1 cellular context compared by ENCODE assay signal in the genomic region with DNA sequence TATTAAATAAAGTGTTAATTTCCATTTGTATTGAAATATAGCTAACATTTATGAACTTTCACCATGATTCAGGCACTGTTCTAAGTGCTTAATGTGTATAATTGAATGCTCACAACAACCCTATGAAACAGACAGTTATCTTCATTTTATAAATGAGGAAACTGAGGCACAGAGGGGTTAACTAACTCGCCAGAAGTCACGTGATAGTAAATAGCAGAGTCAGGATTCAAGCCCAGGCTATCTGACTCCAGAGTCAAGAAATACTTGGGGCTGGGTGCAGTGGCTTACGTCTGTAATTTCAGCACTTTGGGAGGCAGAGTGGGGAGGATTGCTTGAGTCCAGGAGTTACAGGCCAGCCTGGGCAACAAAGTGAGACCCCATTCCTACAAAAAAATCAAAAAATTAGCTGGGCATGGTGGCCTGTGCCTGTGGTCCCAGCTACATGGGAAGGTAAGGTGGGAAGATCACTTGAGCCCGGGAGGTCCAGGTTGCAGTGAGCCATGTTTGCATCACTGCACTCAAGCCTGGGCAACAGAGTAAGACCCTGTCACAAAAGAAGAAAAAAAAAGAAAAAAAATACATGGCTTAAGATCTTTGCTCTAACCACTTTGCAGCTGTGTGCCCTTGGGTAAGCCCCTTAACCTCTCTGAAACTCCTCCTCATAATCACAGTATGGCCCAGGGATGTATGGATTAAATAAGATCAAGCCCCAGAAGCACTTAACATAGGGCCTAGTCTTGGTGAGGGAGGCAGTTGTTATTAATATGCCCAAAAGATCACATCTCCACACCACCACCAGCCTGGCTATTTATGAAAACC.
TF ChIP-seq lines count a peak whose summit lies in the region.

No MANE protein-coding gene starts in this region.

TF ChIP-seq in K562, 482 proteins besides CTCF, POLR2A, EP300 and RAD21:
- peak; percentile 86 for TF ChIP-seq ZFP36 (IDR thresholded peaks at IDR 0.05; ENCODE audit: low read depth, low read length, partially characterized antibody)
- peak; percentile 73 for TF ChIP-seq RAD51 (IDR thresholded peaks at IDR 0.05; ENCODE audit: borderline replicate concordance, low read depth)
- peak; percentile 90; the same call in 1 of the 2 replicates for TF ChIP-seq SMARCA5 (IDR thresholded peaks at IDR 0.05)
- peak; percentile 43 to 72; a peak in 2 of 4 replicates for TF ChIP-seq KDM1A (IDR thresholded peaks at IDR 0.05)
- TF ChIP-seq HDAC2 (IDR thresholded peaks at IDR 0.05) = peak; percentile 44; the same call in 1 of the 2 replicates
- TF ChIP-seq, protein P1, sequence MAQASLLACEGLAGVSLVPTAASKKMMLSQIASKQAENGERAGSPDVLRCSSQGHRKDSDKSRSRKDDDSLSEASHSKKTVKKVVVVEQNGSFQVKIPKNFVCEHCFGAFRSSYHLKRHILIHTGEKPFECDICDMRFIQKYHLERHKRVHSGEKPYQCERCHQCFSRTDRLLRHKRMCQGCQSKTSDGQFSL (CRISPR knock-in tag; IDR thresholded peaks at IDR 0.05) = no peak
- TF ChIP-seq, protein P1 (tag; IDR thresholded peaks at IDR 0.05) = no peak
- TF ChIP-seq BRD9 (IDR thresholded peaks at IDR 0.05; ENCODE audit: low read depth, partially characterized antibody) = peak; percentile 53
- TF ChIP-seq, protein P2, sequence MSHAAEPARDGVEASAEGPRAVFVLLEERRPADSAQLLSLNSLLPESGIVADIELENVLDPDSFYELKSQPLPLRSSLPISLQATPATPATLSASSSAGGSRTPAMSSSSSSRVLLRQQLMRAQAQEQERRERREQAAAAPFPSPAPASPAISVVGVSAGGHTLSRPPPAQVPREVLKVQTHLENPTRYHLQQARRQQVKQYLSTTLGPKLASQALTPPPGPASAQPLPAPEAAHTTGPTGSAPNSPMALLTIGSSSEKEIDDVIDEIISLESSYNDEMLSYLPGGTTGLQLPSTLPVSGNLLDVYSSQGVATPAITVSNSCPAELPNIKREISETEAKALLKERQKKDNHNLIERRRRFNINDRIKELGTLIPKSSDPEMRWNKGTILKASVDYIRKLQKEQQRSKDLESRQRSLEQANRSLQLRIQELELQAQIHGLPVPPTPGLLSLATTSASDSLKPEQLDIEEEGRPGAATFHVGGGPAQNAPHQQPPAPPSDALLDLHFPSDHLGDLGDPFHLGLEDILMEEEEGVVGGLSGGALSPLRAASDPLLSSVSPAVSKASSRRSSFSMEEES (CRISPR knock-in tag; IDR thresholded peaks at IDR 0.05) = peak; percentile 86
- peak; percentile 95 for TF ChIP-seq BCOR (IDR thresholded peaks at IDR 0.05)
- no peak for TF ChIP-seq FOSL1 (tag; conservative IDR thresholded peaks at IDR 0.05)
- no peak for TF ChIP-seq ZFX (CRISPR knock-in tag; IDR thresholded peaks at IDR 0.05)
- peak; percentile 54; the same call in 1 of the 2 replicates for TF ChIP-seq ADNP (tag; IDR thresholded peaks at IDR 0.05)
- TF ChIP-seq RBM25 (IDR thresholded peaks at IDR 0.05; ENCODE audit: low read depth, low read length, severe bottlenecking) = peak; percentile 98
- TF ChIP-seq ELF1 (tag; IDR thresholded peaks at IDR 0.05) = 0 out of 2 replicates have a peak, but pooled peaks have one; percentile 32
- 0 out of 2 replicates have a peak, but pooled peaks have one; percentile 33 for TF ChIP-seq TOE1 (IDR thresholded peaks at IDR 0.05; ENCODE audit: borderline replicate concordance)
- no peak for TF ChIP-seq TOE1 (CRISPR knock-in tag; IDR thresholded peaks at IDR 0.05; ENCODE audit: borderline replicate concordance, low read depth)
- TF ChIP-seq CREB1 (IDR thresholded peaks at IDR 0.05) = no peak
- TF ChIP-seq CREB1 (CRISPR knock-in tag; IDR thresholded peaks at IDR 0.05) = no peak
- 0 out of 2 replicates have a peak, but pooled peaks have one; percentile 31 for TF ChIP-seq CBFA2T2 (conservative IDR thresholded peaks at IDR 0.05)
